Comparison of ENCODE assay signal across 11 cellular contexts in the genomic region with DNA sequence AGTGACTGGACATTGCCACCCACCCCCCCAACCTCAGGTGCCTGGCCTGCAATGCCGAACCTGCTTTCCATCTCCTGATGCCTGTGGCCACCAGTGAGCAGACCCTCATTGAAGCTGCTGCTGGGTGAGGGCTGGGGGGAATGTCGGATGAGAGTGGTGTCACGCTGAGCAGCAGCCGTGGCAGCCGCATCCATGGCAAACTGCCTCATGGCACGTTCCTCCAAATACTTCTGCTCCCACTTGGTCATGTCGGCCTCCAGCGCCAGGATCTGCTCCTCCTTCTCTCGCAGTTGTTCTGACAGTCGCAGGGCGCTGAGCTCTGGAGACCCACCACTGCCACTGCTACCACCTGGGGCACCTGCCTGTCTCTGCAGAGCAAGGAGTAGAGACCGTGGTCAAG. TPM values are rescaled to one million over a fixed set of nuclear protein-coding genes. Genes with fewer than 3 reads are reported as not detected.
A peak's percentile ranks its signal among the peaks of the same experiment; 100 is the strongest.
DNase-seq lines count a peak whose midpoint lies in the region; ATAC-seq and TF ChIP-seq lines count a peak whose summit lies in the region.
"Had no signal": no experiment of that assay in that cellular context is flagged by ENCODE, and none has a peak within 500 bp of the region (broad histone marks: within the 10 kb centered on the region; RNA-seq: fewer than 3 reads in every experiment).

No MANE protein-coding gene starts in this region.

- no peaks in the 10 kb centered on the region for H3K9me3 ChIP-seq in HCT116 (ENCODE audit: control insufficient read depth in 1 of 2, insufficient read depth in 1 of 2, low read depth in 1 of 2, low read length in 2 of 2)
- no peaks in the 10 kb centered on the region for H3K9me3 ChIP-seq in mesenchymal stem cell (ENCODE audit: control insufficient read depth, low read length)
- no peaks in the 10 kb centered on the region for H3K9me3 ChIP-seq in suprapubic skin

- BruUV-seq in HCT116 (replicated peaks; lab: Mats Ljungman, UMichigan) = no TSS peak

- peak overlapping the region in 1 of 2 experiments; percentile 50 for H3K18ac ChIP-seq in mesenchymal stem cell (ENCODE audit: low read depth in 1 of 2, low read length in 2 of 2)

- peak overlapping the region in 1 of 2 experiments; percentile 76 for H3K14ac ChIP-seq in mesenchymal stem cell (ENCODE audit: low read length in 2 of 2)

- TF ChIP-seq EP300 in suprapubic skin (IDR thresholded peaks at IDR 0.05) = no peak

- POLR2A ChIA-PET in HCT116 (lab: Charles Lee) = no interaction called here

- RAD21 ChIA-PET in HCT116 (lab: Charles Lee; ENCODE audit: low non-redundant PET in 1 of 2, low total read pairs in 2 of 2, uncharacterized antibody in 2 of 2, unreplicated experiment in 2 of 2) = no interaction called here

- H3K23ac ChIP-seq in mesenchymal stem cell (ENCODE audit: low read length in 2 of 2) = peak overlapping the region in 1 of 2 experiments; percentile 35

- DNase-seq in HCT116 (ENCODE audit: low read depth, low spot score) (no peak), mesenchymal stem cell (no peak), suprapubic skin (ENCODE audit: low spot score in 2 of 2) (peak in 1 of 2 donors; percentile 61), HCEC 1CT (no peak)
- no peak for DNase-seq in activated naive CD4-positive, alpha-beta T cell treated with anti-CD3 and anti-CD28 coated beads, Interleukin-2, amount 50 U/mL, for 72 hours (ENCODE audit: low spot score in 2 of 2)
- DNase-seq: effector memory CD4-positive, alpha-beta T cell; hypothalamus; NCI-H1417 treated with DMSO at 0.1 percent for 48 hours; NCI-H69 had no signal

- no peak overlapping the region for H4K8ac ChIP-seq in mesenchymal stem cell (ENCODE audit: low read length)

- no peak overlapping the region for H2BK120ac ChIP-seq in mesenchymal stem cell (ENCODE audit: low read depth, low read length)

- H3K36me3 Mint-ChIP-seq in brain = peaks cover 92% of the 10 kb centered on the region
- H3K36me3 Mint-ChIP-seq in activated naive CD4-positive, alpha-beta T cell treated with anti-CD3 and anti-CD28 coated beads, Interleukin-2, amount 50 U/mL, for 72 hours = no peaks in the 10 kb centered on the region

- H3K4me2 ChIP-seq in HCT116 (ENCODE audit: low read length) = no peak overlapping the region
- no peak overlapping the region for H3K4me2 ChIP-seq in mesenchymal stem cell (ENCODE audit: low read length, poor library complexity, severe bottlenecking)

- peak overlapping the region; percentile 49 for H2AK5ac ChIP-seq in mesenchymal stem cell (ENCODE audit: low read length, severe bottlenecking)

- no peaks in the 10 kb centered on the region for H3K9me3 Mint-ChIP-seq in brain
- no peaks in the 10 kb centered on the region for H3K9me3 Mint-ChIP-seq in activated naive CD4-positive, alpha-beta T cell treated with anti-CD3 and anti-CD28 coated beads, Interleukin-2, amount 50 U/mL, for 72 hours

- H3K79me2 ChIP-seq in HCT116 (ENCODE audit: insufficient read depth, low read length) = peaks cover 41% of the 10 kb centered on the region

- H4K20me1 ChIP-seq in HCT116 (ENCODE audit: insufficient read depth) = no peaks in the 10 kb centered on the region

- no peaks in the 10 kb centered on the region for H3K27me3 ChIP-seq in HCT116 (ENCODE audit: insufficient read depth, low read length)
- H3K27me3 ChIP-seq in mesenchymal stem cell (ENCODE audit: control insufficient read depth in 1 of 2, insufficient read depth in 1 of 2, low read length in 2 of 2) = no peaks in the 10 kb centered on the region
- H3K27me3 ChIP-seq in suprapubic skin = no peaks in the 10 kb centered on the region

- over 99% methylated on average over 11 of the region's 12 CpGs for WGBS in mesenchymal stem cell
- 39% methylated on average over 2 of the region's 12 CpGs for WGBS in suprapubic skin

- H3K27ac Mint-ChIP-seq in brain = peak overlapping the region in 3 of 5 experiments; percentile 64 to 96 (median 86)
- no peak overlapping the region for H3K27ac Mint-ChIP-seq in activated naive CD4-positive, alpha-beta T cell treated with anti-CD3 and anti-CD28 coated beads, Interleukin-2, amount 50 U/mL, for 72 hours

- no peak overlapping the region for H2BK15ac ChIP-seq in mesenchymal stem cell (ENCODE audit: low read depth, poor library complexity, severe bottlenecking)

- no peak for TF ChIP-seq CTCF in HCT116 (IDR thresholded peaks at IDR 0.05 in 2 of 3, conservative IDR thresholded peaks at IDR 0.05 in 1 of 3; ENCODE audit: borderline replicate concordance in 1 of 3, insufficient read depth in 1 of 3, low read depth in 2 of 3, low read length in 2 of 3)
- TF ChIP-seq CTCF in brain (conservative IDR thresholded peaks at IDR 0.05) = no peak
- no peak for TF ChIP-seq CTCF in suprapubic skin (IDR thresholded peaks at IDR 0.05)

- no peaks in the 10 kb centered on the region for H3K9me2 ChIP-seq in HCT116 (ENCODE audit: insufficient read depth)

- H2AFZ ChIP-seq in HCT116 (ENCODE audit: low read depth, low read length, poor library complexity, severe bottlenecking) = no peak overlapping the region
- H2AFZ ChIP-seq in mesenchymal stem cell (ENCODE audit: low read depth, low read length) = no peak overlapping the region

- TF ChIP-seq POLR2A in HCT116 (IDR thresholded peaks at IDR 0.05; ENCODE audit: borderline replicate concordance, extremely low read depth, insufficient read depth, insufficient read length) (no peak), suprapubic skin (IDR thresholded peaks at IDR 0.05) (no peak)

- peak overlapping the region in 1 of 2 experiments; percentile 51 for H3K4ac ChIP-seq in mesenchymal stem cell (ENCODE audit: low read depth in 1 of 2, low read length in 2 of 2)

- H2BK12ac ChIP-seq in mesenchymal stem cell (ENCODE audit: low read length in 2 of 2) = peak overlapping the region in 1 of 2 experiments; percentile 87

- H3K27ac ChIP-seq in HCT116 (ENCODE audit: low read depth, low read length) (0 out of 2 replicates have a peak overlapping the region, but pooled peaks have one; percentile 16), mesenchymal stem cell (ENCODE audit: low read length, poor library complexity, severe bottlenecking) (peak overlapping the region; percentile 98), suprapubic skin (peak overlapping the region; percentile 76)

- CTCF ChIA-PET in HCT116 (lab: Charles Lee) = no interaction called here

- H3K9ac ChIP-seq in HCT116 (ENCODE audit: low read length) = no peak overlapping the region
- H3K9ac ChIP-seq in mesenchymal stem cell (ENCODE audit: low read length) = peak overlapping the region; percentile 78

- peaks cover 24 to 76% of the 10 kb centered on the region in 2 experiments; a peak in 3 of 4 replicates for H3K36me3 ChIP-seq in HCT116 (ENCODE audit: control insufficient read depth in 1 of 2, insufficient read depth in 2 of 2, low read length in 2 of 2)
- H3K36me3 ChIP-seq in mesenchymal stem cell (ENCODE audit: control insufficient read depth in 1 of 2, insufficient read depth in 2 of 2, low read depth in 1 of 2, low read length in 2 of 2) = peaks cover 81 to 86% of the 10 kb centered on the region in 2 experiments
- peaks cover 74% of the 10 kb centered on the region for H3K36me3 ChIP-seq in suprapubic skin

- peaks cover 78% of the 10 kb centered on the region for H3K4me1 Mint-ChIP-seq in brain

- no peaks in the 10 kb centered on the region for H3K79me1 ChIP-seq in mesenchymal stem cell (replicated peaks; ENCODE audit: low read length, poor library complexity, severe bottlenecking)

- no peaks in the 10 kb centered on the region for H3K27me3 Mint-ChIP-seq in brain

- peak overlapping the region; percentile 8 for H4K91ac ChIP-seq in mesenchymal stem cell (ENCODE audit: low read length)

- intact Hi-C loops in HCT116 (cut with micrococcal nuclease) = no loop called here

- ATAC-seq in HCT116 (no peak), GM21529 (IDR thresholded peaks at IDR 0.05; ENCODE audit: unreplicated experiment) (no peak)
- ATAC-seq in activated naive CD4-positive, alpha-beta T cell treated with anti-CD3 and anti-CD28 coated beads, Interleukin-2, amount 50 U/mL, for 72 hours = no peak

- no peak for TF ChIP-seq RAD21 in HCT116 (IDR thresholded peaks at IDR 0.05; ENCODE audit: low read depth)

- H3K4me3 ChIP-seq in HCT116 (replicated peaks in 1 of 2; ENCODE audit: low read depth in 1 of 2, low read length in 2 of 2) (no peak overlapping the region), mesenchymal stem cell (ENCODE audit: insufficient read depth in 1 of 2, low read depth in 1 of 2, low read length in 2 of 2) (no peak overlapping the region), suprapubic skin (no peak overlapping the region)

- H2BK5ac ChIP-seq in mesenchymal stem cell (ENCODE audit: low read depth, low read length, poor library complexity, severe bottlenecking) = no peak overlapping the region

- H3K4me1 ChIP-seq in HCT116 (ENCODE audit: control insufficient read depth in 1 of 2, insufficient read depth in 2 of 2, low read length in 2 of 2) (peaks cover 50 to 79% of the 10 kb centered on the region in 2 experiments), mesenchymal stem cell (ENCODE audit: control insufficient read depth, insufficient read depth, low read depth, low read length) (peaks cover 74% of the 10 kb centered on the region), suprapubic skin (peaks cover 98% of the 10 kb centered on the region)

- no peak overlapping the region for H3K4me3 Mint-ChIP-seq in brain

TF ChIP-seq in HCT116, 20 proteins besides CTCF, POLR2A, EP300 and RAD21 (continues in another document):
- no peak for TF ChIP-seq EZH2phosphoT487 (IDR thresholded peaks at IDR 0.05; ENCODE audit: borderline replicate concordance)
- TF ChIP-seq, protein P1, sequence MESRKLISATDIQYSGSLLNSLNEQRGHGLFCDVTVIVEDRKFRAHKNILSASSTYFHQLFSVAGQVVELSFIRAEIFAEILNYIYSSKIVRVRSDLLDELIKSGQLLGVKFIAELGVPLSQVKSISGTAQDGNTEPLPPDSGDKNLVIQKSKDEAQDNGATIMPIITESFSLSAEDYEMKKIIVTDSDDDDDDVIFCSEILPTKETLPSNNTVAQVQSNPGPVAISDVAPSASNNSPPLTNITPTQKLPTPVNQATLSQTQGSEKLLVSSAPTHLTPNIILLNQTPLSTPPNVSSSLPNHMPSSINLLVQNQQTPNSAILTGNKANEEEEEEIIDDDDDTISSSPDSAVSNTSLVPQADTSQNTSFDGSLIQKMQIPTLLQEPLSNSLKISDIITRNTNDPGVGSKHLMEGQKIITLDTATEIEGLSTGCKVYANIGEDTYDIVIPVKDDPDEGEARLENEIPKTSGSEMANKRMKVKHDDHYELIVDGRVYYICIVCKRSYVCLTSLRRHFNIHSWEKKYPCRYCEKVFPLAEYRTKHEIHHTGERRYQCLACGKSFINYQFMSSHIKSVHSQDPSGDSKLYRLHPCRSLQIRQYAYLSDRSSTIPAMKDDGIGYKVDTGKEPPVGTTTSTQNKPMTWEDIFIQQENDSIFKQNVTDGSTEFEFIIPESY (IDR thresholded peaks at IDR 0.05; ENCODE audit: extremely low read depth, insufficient replicate concordance, low read length) = no peak

RNA-seq across cellular contexts. Expression of a gene that starts 14.2 kb away (rescaled TPM):
- total RNA-seq in HCT116 (2021; ENCODE audit: unreplicated experiment) = 54.0 TPM
- polyA plus RNA-seq in HCT116 (2012) = 17.8 and 19.7 TPM in 2 replicates
- 23.5 TPM for polyA plus RNA-seq in brain (ENCODE audit: insufficient read depth, low read depth, low replicate concordance)
- 16.1 TPM for polyA plus RNA-seq in mesenchymal stem cell (2013, experiment 1 of 2)
- 15.4 TPM for polyA plus RNA-seq in mesenchymal stem cell (2013, experiment 2 of 2)
- total RNA-seq in suprapubic skin = 100 to 1,000 TPM in 2 of 4 donors, 10 to 100 TPM in 2; 80.4 to 118 (median 95.8) TPM
- under 1 TPM in 1 of 2 donors, not detected in 1; 0.64 TPM for total RNA-seq in activated naive CD4-positive, alpha-beta T cell treated with anti-CD3 and anti-CD28 coated beads, Interleukin-2, amount 50 U/mL, for 72 hours

Comparison
In these comparisons a context has a peak if more than half of its experiments do, and no peak if none do; other contexts are left out.
1. H3K27ac ChIP-seq: peak in every context shown above with its lines; median percentile 98 in mesenchymal stem cell; 76 in suprapubic skin; 16 in HCT116.
2. H3K27ac Mint-ChIP-seq: peak in brain (3 of 5); none in activated naive CD4-positive, alpha-beta T cell treated with anti-CD3 and anti-CD28 coated beads, Interleukin-2, amount 50 U/mL, for 72 hours (0 of 2).
3. RNA of a gene that starts 14.2 kb away (total RNA-seq): 80.4 to 118 TPM in suprapubic skin and 54.0 TPM in HCT116 (single experiment); 0.64 TPM in activated naive CD4-positive, alpha-beta T cell treated with anti-CD3 and anti-CD28 coated beads, Interleukin-2, amount 50 U/mL, for 72 hours; every median in the first group is over 10 times any median in the second.